Comparison of ENCODE assay signal across 21 cellular contexts in genomic region chr5:135306557-135306956, GRCh38.
"Had no signal": no experiment of that assay in that cellular context is flagged by ENCODE, and none has a peak within 500 bp of the region (broad histone marks: within the 10 kb centered on the region; RNA-seq: fewer than 3 reads in every experiment).

No MANE protein-coding gene starts in this region.

- H3K36me3 Mint-ChIP-seq: memory B cell, naive B cell had no signal

- H3K9me3 ChIP-seq: gastroesophageal sphincter, psoas muscle, thyroid gland, upper lobe of right lung had no signal

- H3K27me3 ChIP-seq: gastroesophageal sphincter, thyroid gland had no signal

- H3K4me3 Mint-ChIP-seq: activated B cell treated with CpG ODN at 0.5 μM for 24 hours; activated CD4-positive, alpha-beta T cell treated with anti-CD3 and anti-CD28 coated beads for 36 hours; activated naive CD4-positive, alpha-beta T cell treated with anti-CD3 and anti-CD28 coated beads, Interleukin-2, amount 10 ng/mL, durations not matched to agents 7 days and 5 days; memory B cell; naive B cell; neural crest cell; stimulated activated naive CD8-positive, alpha-beta T cell treated with anti-CD3 and anti-CD28 coated beads, Interleukin-15, Interleukin-2, amounts not matched to agents 100 ng/mL and 50 ng/mL, for 24 hours had no signal

- DNase-seq: activated B cell treated with CpG ODN at 0.5 μM for 24 hours; activated CD4-positive, alpha-beta T cell treated with anti-CD3 and anti-CD28 coated beads for 36 hours; activated CD4-positive, alpha-beta T cell treated with anti-CD3 and anti-CD28 coated beads, Interleukin-2, amount 50 U/mL, for 4 hours; activated naive CD4-positive, alpha-beta T cell treated with anti-CD3 and anti-CD28 coated beads, Interleukin-2, amount 10 ng/mL, durations not matched to agents 7 days and 5 days; activated T-cell treated with anti-CD3 and anti-CD28 coated beads, Interleukin-2, amount 50 U/mL, for 48 hours; cerebellar nuclear complex; hypothalamus; naive B cell; psoas muscle; stimulated activated CD4-positive, alpha-beta T cell treated with anti-CD3 and anti-CD28 coated beads, Interleukin-12 subunit alpha, Interleukin-12 subunit beta, amount 100 ng/mL, for 4 hours; stimulated activated CD4-positive, alpha-beta T cell treated with anti-CD3 and anti-CD28 coated beads, Interleukin-4, amount 100 ng/mL, for 4 hours; substantia nigra; T-helper 9 cell; thyroid gland; upper lobe of right lung had no signal

- ATAC-seq: activated CD4-positive, alpha-beta T cell treated with anti-CD3 and anti-CD28 coated beads for 36 hours; gastroesophageal sphincter; psoas muscle; right cardiac atrium had no signal

- H3K4me1 Mint-ChIP-seq: activated B cell treated with CpG ODN at 0.5 μM for 24 hours, memory B cell, naive B cell had no signal

- H3K4me1 ChIP-seq: psoas muscle, thyroid gland, upper lobe of right lung had no signal

- H3K9me3 Mint-ChIP-seq: activated B cell treated with CpG ODN at 0.5 μM for 24 hours; activated naive CD4-positive, alpha-beta T cell treated with anti-CD3 and anti-CD28 coated beads, Interleukin-2, amount 10 ng/mL, durations not matched to agents 7 days and 5 days; neural crest cell; stimulated activated naive CD8-positive, alpha-beta T cell treated with anti-CD3 and anti-CD28 coated beads, Interleukin-15, Interleukin-2, amounts not matched to agents 100 ng/mL and 50 ng/mL, for 24 hours had no signal

- H3K27ac ChIP-seq: coronary artery, gastroesophageal sphincter, psoas muscle, thyroid gland, upper lobe of right lung had no signal

- H3K4me3 ChIP-seq: coronary artery, gastroesophageal sphincter, psoas muscle, thyroid gland, upper lobe of right lung had no signal

- H3K27ac Mint-ChIP-seq: activated B cell treated with CpG ODN at 0.5 μM for 24 hours; activated CD4-positive, alpha-beta T cell treated with anti-CD3 and anti-CD28 coated beads for 36 hours; memory B cell; naive B cell; stimulated activated naive CD8-positive, alpha-beta T cell treated with anti-CD3 and anti-CD28 coated beads, Interleukin-15, Interleukin-2, amounts not matched to agents 100 ng/mL and 50 ng/mL, for 24 hours had no signal

- H3K36me3 ChIP-seq: gastroesophageal sphincter, thyroid gland, upper lobe of right lung had no signal
